In genomic region chr9:131672451-131672850, GRCh38 we compare ENCODE assay signal across 14 cellular contexts.
DNase-seq lines count a peak whose midpoint lies in the region; ATAC-seq and TF ChIP-seq lines count a peak whose summit lies in the region.
"Had no signal": no experiment of that assay in that cellular context is flagged by ENCODE, and none has a peak within 500 bp of the region (broad histone marks: within the 10 kb centered on the region; RNA-seq: fewer than 3 reads in every experiment).

No MANE protein-coding gene starts in this region.

- peaks cover 81 to 100% (median 92%) of the 10 kb centered on the region in 4 donors for H3K4me1 Mint-ChIP-seq in CD4-positive, alpha-beta memory T cell
- peaks cover 83 to 84% of the 10 kb centered on the region in 2 donors for H3K4me1 Mint-ChIP-seq in effector memory CD8-positive, alpha-beta T cell (ENCODE audit: low read depth in 2 of 2)
- peaks cover 91% of the 10 kb centered on the region for H3K4me1 Mint-ChIP-seq in stimulated activated naive CD8-positive, alpha-beta T cell treated with anti-CD3 and anti-CD28 coated beads, Interleukin-15, amount 100 ng/mL, for 72 hours

- no peak for ATAC-seq in effector memory CD8-positive, alpha-beta T cell (replicated peaks)
- ATAC-seq in GM18909 (IDR thresholded peaks at IDR 0.05; ENCODE audit: poor library complexity, unreplicated experiment): no peak
- ATAC-seq in stimulated activated naive CD8-positive, alpha-beta T cell treated with anti-CD3 and anti-CD28 coated beads, Interleukin-15, amount 100 ng/mL, for 72 hours: no peak

- peaks cover 0 to 2% (median 0%) of the 10 kb centered on the region in 8 donors for H3K9me3 Mint-ChIP-seq in CD4-positive, alpha-beta memory T cell
- no peaks in the 10 kb centered on the region for H3K9me3 Mint-ChIP-seq in effector memory CD8-positive, alpha-beta T cell
- H3K9me3 Mint-ChIP-seq in stimulated activated naive CD8-positive, alpha-beta T cell treated with anti-CD3 and anti-CD28 coated beads, Interleukin-15, amount 100 ng/mL, for 72 hours: no peaks in the 10 kb centered on the region
- H3K9me3 Mint-ChIP-seq: mesothelial cell of epicardium had no signal

- H4K20me1 ChIP-seq in OCI-LY3 (ENCODE audit: insufficient read depth, low read length) (peaks cover 94% of the 10 kb centered on the region), osteoblast (ENCODE audit: insufficient read depth, low read length) (peaks cover 28% of the 10 kb centered on the region)

- no peaks in the 10 kb centered on the region for H3K27me3 Mint-ChIP-seq in CD4-positive, alpha-beta memory T cell
- no peaks in the 10 kb centered on the region for H3K27me3 Mint-ChIP-seq in effector memory CD8-positive, alpha-beta T cell
- H3K27me3 Mint-ChIP-seq in stimulated activated naive CD8-positive, alpha-beta T cell treated with anti-CD3 and anti-CD28 coated beads, Interleukin-15, amount 100 ng/mL, for 72 hours: no peaks in the 10 kb centered on the region

- peak overlapping the region in 5 of 8 donors; percentile 28 to 93 (median 61) for H3K4me3 Mint-ChIP-seq in CD4-positive, alpha-beta memory T cell
- peak overlapping the region; percentile 11 to 37 for H3K4me3 Mint-ChIP-seq in effector memory CD8-positive, alpha-beta T cell
- H3K4me3 Mint-ChIP-seq in stimulated activated naive CD8-positive, alpha-beta T cell treated with anti-CD3 and anti-CD28 coated beads, Interleukin-15, amount 100 ng/mL, for 72 hours: no peak overlapping the region
- H3K4me3 Mint-ChIP-seq: mesothelial cell of epicardium had no signal

- H3K36me3 ChIP-seq in CD4-positive, alpha-beta memory T cell (ENCODE audit: insufficient read depth, low read length): no peaks in the 10 kb centered on the region
- H3K36me3 ChIP-seq in OCI-LY3 (replicated peaks; ENCODE audit: low read depth, low read length) (peaks cover 56% of the 10 kb centered on the region), osteoblast (ENCODE audit: insufficient read depth, low read length) (no peaks in the 10 kb centered on the region)
- H3K36me3 ChIP-seq: WERI-Rb-1 had no signal

- H3K27ac ChIP-seq in CD4-positive, alpha-beta memory T cell (ENCODE audit: low read depth, low read length): peak overlapping the region; percentile 89
- H3K27ac ChIP-seq in OCI-LY3 (ENCODE audit: low read length) (no peak overlapping the region), osteoblast (ENCODE audit: low read depth, low read length) (no peak overlapping the region)
- H3K27ac ChIP-seq: WERI-Rb-1 had no signal

- H2AFZ ChIP-seq in OCI-LY3 (ENCODE audit: low read depth, low read length) (no peak overlapping the region), osteoblast (ENCODE audit: low read length) (no peak overlapping the region)

- CTCF ChIA-PET in CD4-positive, alpha-beta memory T cell (lab: Charles Lee; ENCODE audit: partially characterized antibody): interaction anchor here (0.8 to 1.2 kb wide), 3 partner anchors 10 to 38 kb away, joined by 3 read pairs; no protein-coding TSS in a partner anchor
- CTCF ChIA-PET in GM10248 (lab: Yijun Ruan, JAX): interaction anchor here (0.6 to 1.4 kb wide), 2 partner anchors 24 to 67 kb away, joined by 3 to 5 read pairs; no protein-coding TSS in a partner anchor

- peaks cover 100% of the 10 kb centered on the region for H3K79me2 ChIP-seq in OCI-LY3 (ENCODE audit: low read length)
- H3K79me2 ChIP-seq in osteoblast (ENCODE audit: insufficient read depth, low read length): peaks cover 81% of the 10 kb centered on the region

- H3K27me3 ChIP-seq in CD4-positive, alpha-beta memory T cell (ENCODE audit: insufficient read depth, low read length): no peaks in the 10 kb centered on the region
- H3K27me3 ChIP-seq in OCI-LY3 (ENCODE audit: low read depth, low read length) (no peaks in the 10 kb centered on the region), osteoblast (ENCODE audit: insufficient read depth, low read length) (no peaks in the 10 kb centered on the region)

- DNase-seq in CD4-positive, alpha-beta memory T cell: no peak
- DNase-seq in effector memory CD8-positive, alpha-beta T cell: no peak
- DNase-seq in osteoblast (ENCODE audit: insufficient read length, low spot score, missing footprints): peak; percentile 50
- DNase-seq in GM10248 (ENCODE audit: extremely low spot score): no peak
- DNase-seq in T-helper 9 cell: no peak
- no peak for DNase-seq in stimulated activated naive CD8-positive, alpha-beta T cell treated with anti-CD3 and anti-CD28 coated beads, Interleukin-15, amount 100 ng/mL, for 72 hours
- DNase-seq: COR-L47, Karpas-422, NCI-H2081 treated with DMSO at 0.1 percent for 48 hours, retina, WERI-Rb-1 had no signal

- POLR2A ChIA-PET in CD4-positive, alpha-beta memory T cell (lab: Charles Lee; ENCODE audit: partially characterized antibody): interaction anchor here (0.9 to 21.5 kb wide), 5 partner anchors 9 to 63 kb away, joined by 3 to 692 read pairs (median 4); partner anchors contain the start of gene RAPGEF1
- POLR2A ChIA-PET in GM10248 (lab: Yijun Ruan, JAX): no interaction called here

- no peak overlapping the region for H3K4me3 ChIP-seq in CD4-positive, alpha-beta memory T cell (ENCODE audit: low read length in 2 of 2)
- H3K4me3 ChIP-seq in OCI-LY3 (ENCODE audit: low read length) (no peak overlapping the region), osteoblast (ENCODE audit: insufficient read depth, low read length) (no peak overlapping the region)

- H3K36me3 Mint-ChIP-seq in CD4-positive, alpha-beta memory T cell: peaks cover 0 to 10% of the 10 kb centered on the region in 2 donors
- H3K36me3 Mint-ChIP-seq in effector memory CD8-positive, alpha-beta T cell (ENCODE audit: insufficient read depth): peaks cover 36% of the 10 kb centered on the region
- H3K36me3 Mint-ChIP-seq: mesothelial cell of epicardium had no signal

- H3K4me2 ChIP-seq in OCI-LY3 (ENCODE audit: low read length): 0 out of 2 replicates have a peak overlapping the region, but pooled peaks have one; percentile 92
- H3K4me2 ChIP-seq in osteoblast (ENCODE audit: insufficient read depth, low read length): no peak overlapping the region

- intact Hi-C loops in CD4-positive, alpha-beta memory T cell (cut with micrococcal nuclease): loop anchor here (10.0 kb wide), 2 partner anchors 168 to 418 kb away; partner anchors contain the start of gene POMT1

- H3K27ac Mint-ChIP-seq in CD4-positive, alpha-beta memory T cell: peak overlapping the region; percentile 94 to 100 (median 100)
- peak overlapping the region; percentile 73 to 99 for H3K27ac Mint-ChIP-seq in effector memory CD8-positive, alpha-beta T cell
- H3K27ac Mint-ChIP-seq in stimulated activated naive CD8-positive, alpha-beta T cell treated with anti-CD3 and anti-CD28 coated beads, Interleukin-15, amount 100 ng/mL, for 72 hours: peak overlapping the region in 1 of 2 donors; percentile 54
- H3K27ac Mint-ChIP-seq: mesothelial cell of epicardium had no signal

- H3K9ac ChIP-seq in OCI-LY3 (ENCODE audit: low read length): no peak overlapping the region

- TF ChIP-seq CTCF in OCI-LY3 (IDR thresholded peaks at IDR 0.05; ENCODE audit: low read depth, low read length) (no peak), osteoblast (IDR thresholded peaks at IDR 0.05; ENCODE audit: extremely low read depth, low read depth, low read length) (no peak), GM10248 (IDR thresholded peaks at IDR 0.05; ENCODE audit: control extremely low read depth, extremely low read depth, low read depth, missing control alignments) (no peak)

- H3K9me3 ChIP-seq in CD4-positive, alpha-beta memory T cell (ENCODE audit: control insufficient read depth in 1 of 2, low read length in 2 of 2): no peaks in the 10 kb centered on the region
- no peaks in the 10 kb centered on the region for H3K9me3 ChIP-seq in OCI-LY3 (ENCODE audit: insufficient read depth, low read length)
- H3K9me3 ChIP-seq in osteoblast (ENCODE audit: low read depth, low read length): no peaks in the 10 kb centered on the region

- H3K4me1 ChIP-seq in CD4-positive, alpha-beta memory T cell (ENCODE audit: insufficient read depth, low read length): peaks cover 99% of the 10 kb centered on the region
- peaks cover 99% of the 10 kb centered on the region for H3K4me1 ChIP-seq in OCI-LY3 (ENCODE audit: low read length)
- H3K4me1 ChIP-seq in osteoblast (ENCODE audit: insufficient read depth, low read length): peaks cover 42% of the 10 kb centered on the region

Comparison
In these comparisons a context has a peak if more than half of its experiments do, and no peak if none do; other contexts are left out.
1. H3K4me3 Mint-ChIP-seq: peak in CD4-positive, alpha-beta memory T cell (5 of 8) and effector memory CD8-positive, alpha-beta T cell (2 of 2); none in stimulated activated naive CD8-positive, alpha-beta T cell treated with anti-CD3 and anti-CD28 coated beads, Interleukin-15, amount 100 ng/mL, for 72 hours (0 of 2).